Comparison of ENCODE assay signal across 8 cellular contexts in genomic region chr6:116253188-116253504, GRCh38. TPM values are rescaled to one million over a fixed set of nuclear protein-coding genes. Genes with fewer than 3 reads are reported as not detected.
DNase-seq lines count a peak whose midpoint lies in the region; ATAC-seq and TF ChIP-seq lines count a peak whose summit lies in the region.

No MANE protein-coding gene starts in this region.

- TF ChIP-seq CTCF in OCI-LY3 (IDR thresholded peaks at IDR 0.05; ENCODE audit: low read depth, low read length) (no peak), fibroblast of lung (conservative IDR thresholded peaks at IDR 0.05 in 1 of 2, IDR thresholded peaks at IDR 0.05 in 1 of 2; ENCODE audit: low read depth in 1 of 2, low read length in 2 of 2) (no peak), progenitor cell of endocrine pancreas (IDR thresholded peaks at IDR 0.05; ENCODE audit: unreplicated experiment) (no peak)

- H3K4me2 ChIP-seq in OCI-LY3 (ENCODE audit: low read length) (peak overlapping the region; percentile 80), fibroblast of lung (ENCODE audit: extremely low read depth, insufficient read depth, low read length) (peak overlapping the region; percentile 92)

- no peaks in the 10 kb centered on the region for H3K27me3 Mint-ChIP-seq in CD4-positive, CD25-positive, alpha-beta regulatory T cell
- no peaks in the 10 kb centered on the region for H3K27me3 Mint-ChIP-seq in progenitor cell of endocrine pancreas

- H2AFZ ChIP-seq in OCI-LY3 (ENCODE audit: low read depth, low read length) (peak overlapping the region; percentile 87; the same call in 1 of the 2 replicates), fibroblast of lung (ENCODE audit: low read length) (peak overlapping the region; percentile 82)

- no peak overlapping the region for H3K27ac Mint-ChIP-seq in CD4-positive, CD25-positive, alpha-beta regulatory T cell
- H3K27ac Mint-ChIP-seq in progenitor cell of endocrine pancreas, result no peak overlapping the region

- no peaks in the 10 kb centered on the region for H3K27me3 ChIP-seq in CD4-positive, CD25-positive, alpha-beta regulatory T cell (ENCODE audit: control insufficient read depth, insufficient read depth, low read length)
- H3K27me3 ChIP-seq in OCI-LY3 (ENCODE audit: low read depth, low read length) (no peaks in the 10 kb centered on the region), fibroblast of lung (ENCODE audit: control insufficient read depth, insufficient read depth, low read length) (no peaks in the 10 kb centered on the region)

- peaks cover 5 to 40% (median 24%) of the 10 kb centered on the region in 4 donors for H3K4me1 Mint-ChIP-seq in CD4-positive, CD25-positive, alpha-beta regulatory T cell
- H3K4me1 Mint-ChIP-seq in progenitor cell of endocrine pancreas (ENCODE audit: low read depth), result peaks cover 36% of the 10 kb centered on the region

- no peaks in the 10 kb centered on the region for H3K9me3 Mint-ChIP-seq in CD4-positive, CD25-positive, alpha-beta regulatory T cell
- no peaks in the 10 kb centered on the region for H3K9me3 Mint-ChIP-seq in progenitor cell of endocrine pancreas (ENCODE audit: low read depth)

- peaks cover 45% of the 10 kb centered on the region for H3K4me1 ChIP-seq in CD4-positive, CD25-positive, alpha-beta regulatory T cell (ENCODE audit: control insufficient read depth, insufficient read depth, low read length, poor library complexity, severe bottlenecking)
- peaks cover 22% of the 10 kb centered on the region for H3K4me1 ChIP-seq in OCI-LY3 (ENCODE audit: low read length)
- H3K4me1 ChIP-seq in fibroblast of lung (ENCODE audit: control insufficient read depth, extremely low read depth, insufficient read depth, low read length), result peaks cover 7% of the 10 kb centered on the region

- H4K20me1 ChIP-seq in OCI-LY3 (ENCODE audit: insufficient read depth, low read length), result no peaks in the 10 kb centered on the region
- H4K20me1 ChIP-seq in fibroblast of lung (ENCODE audit: control insufficient read depth, extremely low read depth, insufficient read depth, low read length), result no peaks in the 10 kb centered on the region

- H3K4me3 ChIP-seq in CD4-positive, CD25-positive, alpha-beta regulatory T cell (ENCODE audit: low read depth, low read length), result peak overlapping the region; percentile 91
- H3K4me3 ChIP-seq in OCI-LY3 (ENCODE audit: low read length) (peak overlapping the region; percentile 99), fibroblast of lung (replicated peaks in 1 of 4; ENCODE audit: control extremely low read depth in 1 of 4, insufficient read depth in 1 of 4, low read depth in 3 of 4, low read length in 4 of 4) (peak overlapping the region; percentile 96 to 99 (median 99))

- no peak overlapping the region for H3K4me3 Mint-ChIP-seq in CD4-positive, CD25-positive, alpha-beta regulatory T cell
- no peak overlapping the region for H3K4me3 Mint-ChIP-seq in progenitor cell of endocrine pancreas (ENCODE audit: low read depth)

- no peaks in the 10 kb centered on the region for H3K36me3 ChIP-seq in CD4-positive, CD25-positive, alpha-beta regulatory T cell (ENCODE audit: control insufficient read depth, insufficient read depth, low read length)
- H3K36me3 ChIP-seq in OCI-LY3 (replicated peaks; ENCODE audit: low read depth, low read length) (peaks cover 5% of the 10 kb centered on the region), fibroblast of lung (ENCODE audit: control insufficient read depth, insufficient read depth, low read length) (peaks cover 2% of the 10 kb centered on the region)

- in situ Hi-C loops in G401 (cut with HindIII; ENCODE audit: low sequenced_read_pairs), result no loop called here

- DNase-seq in CD4-positive, CD25-positive, alpha-beta regulatory T cell, result no peak
- DNase-seq in fibroblast of lung (ENCODE audit: low read depth in 2 of 2) (no peak), progenitor cell of endocrine pancreas (ENCODE audit: low spot score, unreplicated experiment) (peak; percentile 45), AG08395 (ENCODE audit: low spot score) (no peak), G401 (ENCODE audit: low spot score) (no peak), OCI-M1 (lab: John Stamatoyannopoulos, UW) (no peak)

- H3K9me3 ChIP-seq in CD4-positive, CD25-positive, alpha-beta regulatory T cell (ENCODE audit: control insufficient read depth in 2 of 2, low read length in 2 of 2), result no peaks in the 10 kb centered on the region
- H3K9me3 ChIP-seq in OCI-LY3 (ENCODE audit: insufficient read depth, low read length) (no peaks in the 10 kb centered on the region), fibroblast of lung (ENCODE audit: control insufficient read depth, insufficient read depth, low read depth, low read length) (no peaks in the 10 kb centered on the region)

- peaks cover 37% of the 10 kb centered on the region for H3K79me2 ChIP-seq in OCI-LY3 (ENCODE audit: low read length)
- peaks cover 51% of the 10 kb centered on the region for H3K79me2 ChIP-seq in fibroblast of lung (ENCODE audit: control insufficient read depth, insufficient read depth, low read length)

- no peaks in the 10 kb centered on the region for H3K36me3 Mint-ChIP-seq in CD4-positive, CD25-positive, alpha-beta regulatory T cell
- H3K36me3 Mint-ChIP-seq in progenitor cell of endocrine pancreas (ENCODE audit: insufficient read depth), result peaks cover 6% of the 10 kb centered on the region

- H3K27ac ChIP-seq in CD4-positive, CD25-positive, alpha-beta regulatory T cell (ENCODE audit: insufficient read depth, low read length, poor library complexity, severe bottlenecking), result peak overlapping the region; percentile 97
- H3K27ac ChIP-seq in OCI-LY3 (ENCODE audit: low read length) (no peak overlapping the region), fibroblast of lung (ENCODE audit: insufficient read depth, low read length) (peak overlapping the region; percentile 97)

- H3K9ac ChIP-seq in OCI-LY3 (ENCODE audit: low read length) (peak overlapping the region; percentile 78), fibroblast of lung (ENCODE audit: insufficient read depth, low read length) (peak overlapping the region; percentile 96)

- ATAC-seq in CD4-positive, CD25-positive, alpha-beta regulatory T cell (ENCODE audit: low read depth in 2 of 2), result no peak
- no peak for ATAC-seq in HG02642 (IDR thresholded peaks at IDR 0.05; ENCODE audit: poor library complexity, unreplicated experiment)

RNA-seq across cellular contexts. Expression of gene TSPYL4, which starts 0.7 kb away (rescaled TPM):
- 40.2 TPM for total RNA-seq in CD4-positive, CD25-positive, alpha-beta regulatory T cell
- polyA plus RNA-seq in CD4-positive, CD25-positive, alpha-beta regulatory T cell, result 10 to 100 TPM; 11.3 to 21.1 (median 14.2) TPM
- total RNA-seq in fibroblast of lung (3.9 and 5.3 TPM in 2 replicates), progenitor cell of endocrine pancreas (69.0 and 72.1 TPM in 2 replicates)
- 21.6 and 25.0 TPM in 2 replicates for polyA plus RNA-seq in fibroblast of lung
- polyA plus RNA-seq in fibroblast of lung (2012), result 14.6 and 17.2 TPM in 2 replicates
- 27.7 and 28.2 TPM in 2 replicates for polyA minus RNA-seq in fibroblast of lung (ENCODE audit: low replicate concordance)
- total RNA-seq in G401 (2014; rRNA removed; shearing (Covaris generic)), result 10.5 and 14.0 TPM in 2 replicates

RNA-seq across cellular contexts. Expression of gene TSPYL1, which starts 26.6 kb away (rescaled TPM):
- total RNA-seq in CD4-positive, CD25-positive, alpha-beta regulatory T cell, result 188 TPM
- polyA plus RNA-seq in CD4-positive, CD25-positive, alpha-beta regulatory T cell, result 10 to 100 TPM; 38.3 to 53.0 (median 43.4) TPM
- 83.0 and 93.0 TPM in 2 replicates for total RNA-seq in fibroblast of lung
- 73.6 and 82.0 TPM in 2 replicates for polyA plus RNA-seq in fibroblast of lung
- polyA plus RNA-seq in fibroblast of lung (2012), result 61.7 and 66.1 TPM in 2 replicates
- 64.2 and 82.9 TPM in 2 replicates for polyA minus RNA-seq in fibroblast of lung (ENCODE audit: low replicate concordance)
- total RNA-seq in progenitor cell of endocrine pancreas, result 101 and 102 TPM in 2 replicates
- total RNA-seq in G401 (2014; rRNA removed; shearing (Covaris generic)), result 99.1 and 131 TPM in 2 replicates
